In the genomic region with DNA sequence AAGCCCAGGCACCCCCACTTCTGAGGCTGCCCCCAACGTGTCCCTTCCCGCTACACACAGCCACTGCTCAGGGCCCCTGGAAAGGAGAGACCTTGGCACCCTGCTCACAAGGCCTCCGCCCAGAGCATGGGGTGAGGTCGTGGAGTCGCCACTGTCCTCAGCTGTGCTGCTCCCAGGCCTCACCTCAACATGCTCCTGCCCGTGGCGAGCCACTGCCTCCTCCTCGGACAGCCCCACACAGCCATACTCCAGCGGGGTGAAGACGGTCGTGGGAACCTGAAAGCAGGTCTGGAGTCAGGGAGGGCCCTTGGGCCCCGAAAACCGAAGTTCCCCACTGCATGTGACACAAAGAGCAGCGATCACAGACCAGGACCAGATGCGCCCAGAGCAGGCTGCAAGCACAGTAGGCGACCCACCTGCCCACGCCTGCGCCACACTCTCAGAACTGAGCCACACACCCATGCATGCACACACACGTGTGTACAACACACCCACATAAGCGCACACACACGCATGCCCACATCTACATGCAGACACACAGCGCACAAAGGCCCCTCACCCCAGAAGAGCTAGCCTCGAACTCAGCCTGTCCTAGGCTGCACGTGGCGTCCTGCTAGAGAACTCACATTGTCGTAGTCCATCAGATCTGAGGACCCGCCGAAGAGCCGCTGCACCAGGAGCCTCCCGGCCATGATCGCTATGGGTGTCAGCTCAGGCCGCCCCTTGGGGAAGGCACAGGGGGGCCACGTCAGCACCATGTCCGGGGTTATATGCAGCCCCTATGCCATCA, we compare ENCODE assay signal across 10 cellular contexts. TPM values are rescaled to one million over a fixed set of nuclear protein-coding genes. Genes with fewer than 3 reads are reported as not detected.
A peak's percentile ranks its signal among the peaks of the same experiment; 100 is the strongest.
DNase-seq lines count a peak whose midpoint lies in the region; ATAC-seq, FAIRE-seq and TF ChIP-seq lines count a peak whose summit lies in the region.
"Had no signal": no experiment of that assay in that cellular context is flagged by ENCODE, and none has a peak within 500 bp of the region (broad histone marks: within the 10 kb centered on the region; RNA-seq: fewer than 3 reads in every experiment).

No MANE protein-coding gene starts in this region.

- WGBS in right lobe of liver (ENCODE audit: insufficient coverage, low coverage, low lambda C conversion rate, missing lambda C conversion rate): 100% methylated on average over 1 of the region's 34 CpGs

- intact Hi-C loops in right lobe of liver (cut with DNase I): loop anchor here in 1 of 2 donors (10.0 kb wide), 1 partner anchor 125 kb away; no protein-coding TSS in a partner anchor
- intact Hi-C loops in tibial artery (cut with DNase I; ENCODE audit: low total_unique reads): no loop called here

- peak overlapping the region; percentile 70 for H3K9ac ChIP-seq in astrocyte (ENCODE audit: low read length)

- H2AFZ ChIP-seq in astrocyte (ENCODE audit: low read depth, low read length): no peak overlapping the region

- H3K27ac ChIP-seq in astrocyte (ENCODE audit: low read depth, low read length): peak overlapping the region; percentile 84
- H3K27ac ChIP-seq in right lobe of liver: no peak overlapping the region
- no peak overlapping the region for H3K27ac ChIP-seq in tibial artery

- H3K9me3 Mint-ChIP-seq in astrocyte (ENCODE audit: unreplicated experiment): no peaks in the 10 kb centered on the region
- H3K9me3 Mint-ChIP-seq: stimulated activated effector memory CD8-positive, alpha-beta T cell treated with anti-CD3 and anti-CD28 coated beads, Interleukin-12 subunit alpha, Interleukin-12 subunit beta, amount 100 ng/mL, for 72 hours had no signal

- H3K27me3 ChIP-seq in astrocyte (ENCODE audit: insufficient read depth, low read length) (no peaks in the 10 kb centered on the region), right lobe of liver (no peaks in the 10 kb centered on the region), tibial artery (no peaks in the 10 kb centered on the region)

- no peak for TF ChIP-seq CTCF in astrocyte (IDR thresholded peaks at IDR 0.05; ENCODE audit: insufficient read depth, low read depth, low read length)
- TF ChIP-seq CTCF in right lobe of liver (IDR thresholded peaks at IDR 0.05): no peak
- no peak for TF ChIP-seq CTCF in tibial artery (IDR thresholded peaks at IDR 0.05)

- H3K79me2 ChIP-seq in astrocyte (ENCODE audit: insufficient read depth, low read length): peaks cover 9% of the 10 kb centered on the region

- peak; percentile 58 for DNase-seq in activated effector memory CD4-positive, alpha-beta T cell treated with anti-CD3 and anti-CD28 coated beads, Interleukin-2, amount 50 U/mL, for 16 hours
- no peak for DNase-seq in activated effector memory CD4-positive, alpha-beta T cell treated with Interleukin-2 at 50 U/mL for 16 hours
- DNase-seq in astrocyte (ENCODE audit: low read depth) (no peak), right lobe of liver (peak in 2 of 3 donors; percentile 17 to 42), tibial artery (peak; percentile 12 to 54), dedifferentiated amniotic fluid mesenchymal stem cell (ENCODE audit: extremely low spot score) (no peak), COR-L47 (lab: John Stamatoyannopoulos, UW) (no peak)
- no peak for DNase-seq in stimulated activated naive CD4-positive, alpha-beta T cell treated with Interleukin-2 at 50 U/mL for 16 hours (lab: John Stamatoyannopoulos, UW)
- DNase-seq: small intestine had no signal

- ATAC-seq in right lobe of liver: no peak
- ATAC-seq: stimulated activated effector memory CD8-positive, alpha-beta T cell treated with anti-CD3 and anti-CD28 coated beads, Interleukin-12 subunit alpha, Interleukin-12 subunit beta, amount 100 ng/mL, for 72 hours had no signal

- peak overlapping the region; percentile 100 for H3K27ac Mint-ChIP-seq in astrocyte (ENCODE audit: unreplicated experiment)
- H3K27ac Mint-ChIP-seq: stimulated activated effector memory CD8-positive, alpha-beta T cell treated with anti-CD3 and anti-CD28 coated beads, Interleukin-12 subunit alpha, Interleukin-12 subunit beta, amount 100 ng/mL, for 72 hours had no signal

- H3K36me3 Mint-ChIP-seq in astrocyte (ENCODE audit: low read depth, unreplicated experiment): no peaks in the 10 kb centered on the region
- H3K36me3 Mint-ChIP-seq: stimulated activated effector memory CD8-positive, alpha-beta T cell treated with anti-CD3 and anti-CD28 coated beads, Interleukin-12 subunit alpha, Interleukin-12 subunit beta, amount 100 ng/mL, for 72 hours had no signal

- H3K4me3 ChIP-seq in astrocyte (ENCODE audit: insufficient read depth, low read depth, low read length) (peak overlapping the region; percentile 26), right lobe of liver (no peak overlapping the region), tibial artery (no peak overlapping the region)

- no peaks in the 10 kb centered on the region for H3K27me3 Mint-ChIP-seq in astrocyte (ENCODE audit: low read depth, unreplicated experiment)

- no peaks in the 10 kb centered on the region for H4K20me1 ChIP-seq in astrocyte (ENCODE audit: insufficient read depth, low read length)

- H3K4me1 ChIP-seq in astrocyte (ENCODE audit: insufficient read depth, low read length) (peaks cover 62% of the 10 kb centered on the region), right lobe of liver (no peaks in the 10 kb centered on the region), tibial artery (peaks cover 0 to 31% (median 22%) of the 10 kb centered on the region in 4 donors)

- no peaks in the 10 kb centered on the region for H3K9me3 ChIP-seq in astrocyte (ENCODE audit: insufficient read depth, low read depth, low read length)
- no peaks in the 10 kb centered on the region for H3K9me3 ChIP-seq in right lobe of liver
- H3K9me3 ChIP-seq in tibial artery: no peaks in the 10 kb centered on the region

- no peak for TF ChIP-seq POLR2A in right lobe of liver (IDR thresholded peaks at IDR 0.05)

- FAIRE-seq in astrocyte (lab: Jason Lieb, UNC): no peak
- FAIRE-seq: small intestine had no signal

- H3K4me3 Mint-ChIP-seq in astrocyte (ENCODE audit: unreplicated experiment): no peak overlapping the region
- H3K4me3 Mint-ChIP-seq: stimulated activated effector memory CD8-positive, alpha-beta T cell treated with anti-CD3 and anti-CD28 coated beads, Interleukin-12 subunit alpha, Interleukin-12 subunit beta, amount 100 ng/mL, for 72 hours had no signal

- peak overlapping the region; percentile 82 for H3K4me2 ChIP-seq in astrocyte (ENCODE audit: low read length)

- H3K36me3 ChIP-seq in astrocyte (ENCODE audit: insufficient read depth, low read length): no peaks in the 10 kb centered on the region
- H3K36me3 ChIP-seq in right lobe of liver: no peaks in the 10 kb centered on the region
- peaks cover 3 to 59% (median 24%) of the 10 kb centered on the region in 3 donors for H3K36me3 ChIP-seq in tibial artery

- H3K4me1 Mint-ChIP-seq in astrocyte (ENCODE audit: low read depth, unreplicated experiment): peaks cover 34% of the 10 kb centered on the region
- H3K4me1 Mint-ChIP-seq: stimulated activated effector memory CD8-positive, alpha-beta T cell treated with anti-CD3 and anti-CD28 coated beads, Interleukin-12 subunit alpha, Interleukin-12 subunit beta, amount 100 ng/mL, for 72 hours had no signal

RNA-seq across cellular contexts. Expression of gene GNB1L, which starts 25.5 kb away (rescaled TPM):
- total RNA-seq in astrocyte (10.4 and 14.3 TPM in 2 replicates), right lobe of liver (1 to 10 TPM; 1.4 to 3.2 (median 2.7) TPM)

RNA-seq across cellular contexts. Expression of gene RTL10, which starts 25.5 kb away (rescaled TPM):
- total RNA-seq in astrocyte: 33.6 and 43.0 TPM in 2 replicates
- 1 to 10 TPM; 6.4 to 9.1 (median 6.6) TPM for total RNA-seq in right lobe of liver

Comparison
In these comparisons a context has a peak if more than half of its experiments do, and no peak if none do; other contexts are left out.
1. DNase-seq: peak in activated effector memory CD4-positive, alpha-beta T cell treated with anti-CD3 and anti-CD28 coated beads, Interleukin-2, amount 50 U/mL, for 16 hours (single experiment), right lobe of liver (2 of 3) and tibial artery (2 of 2); none in activated effector memory CD4-positive, alpha-beta T cell treated with Interleukin-2 at 50 U/mL for 16 hours (single experiment), astrocyte (single experiment), dedifferentiated amniotic fluid mesenchymal stem cell (single experiment), stimulated activated naive CD4-positive, alpha-beta T cell treated with Interleukin-2 at 50 U/mL for 16 hours (single experiment) and COR-L47 (single experiment).